In the genomic region with DNA sequence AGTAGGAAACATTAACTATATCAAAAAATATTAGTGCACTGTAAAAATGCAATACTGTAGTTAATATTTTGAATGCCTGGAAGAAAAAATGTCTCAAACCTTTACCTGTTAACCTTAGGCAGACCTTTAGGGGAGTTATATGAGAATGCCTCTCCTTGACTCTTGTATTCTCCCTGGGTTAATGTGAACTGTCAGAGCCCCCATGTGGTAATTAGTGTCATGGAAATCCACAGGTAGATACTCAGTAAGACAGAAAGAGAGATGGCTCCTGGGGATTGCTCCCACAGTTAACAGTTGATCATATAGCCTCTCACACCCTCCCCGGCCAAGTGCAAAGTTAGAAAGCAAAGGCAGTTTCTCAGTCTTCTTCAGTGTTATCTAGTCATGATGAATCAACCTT, we compare ENCODE assay signal across 13 cellular contexts.
A peak's percentile ranks its signal among the peaks of the same experiment; 100 is the strongest.
DNase-seq lines count a peak whose midpoint lies in the region; ATAC-seq and TF ChIP-seq lines count a peak whose summit lies in the region.
"Had no signal": no experiment of that assay in that cellular context is flagged by ENCODE, and none has a peak within 500 bp of the region (broad histone marks: within the 10 kb centered on the region; RNA-seq: fewer than 3 reads in every experiment).

No MANE protein-coding gene starts in this region.

- ATAC-seq in HCT116 = peak; percentile 78
- no peak for ATAC-seq in GM21717 (IDR thresholded peaks at IDR 0.05; ENCODE audit: unreplicated experiment)
- no peak for ATAC-seq in HG02759 (IDR thresholded peaks at IDR 0.05; ENCODE audit: unreplicated experiment)
- no peak for ATAC-seq in activated CD4-positive, alpha-beta T cell treated with anti-CD3 and anti-CD28 coated beads for 36 hours

- H3K4me1 ChIP-seq in HCT116 (ENCODE audit: control insufficient read depth in 1 of 2, insufficient read depth in 2 of 2, low read length in 2 of 2) (no peaks in the 10 kb centered on the region), OCI-LY7 (ENCODE audit: insufficient read depth, low read length, poor library complexity, severe bottlenecking) (no peaks in the 10 kb centered on the region)

- H2AFZ ChIP-seq in HCT116 (ENCODE audit: low read depth, low read length, poor library complexity, severe bottlenecking) (no peak overlapping the region), OCI-LY7 (ENCODE audit: low read length) (no peak overlapping the region)

- TF ChIP-seq CTCF in HCT116 (IDR thresholded peaks at IDR 0.05 in 2 of 3, conservative IDR thresholded peaks at IDR 0.05 in 1 of 3; ENCODE audit: borderline replicate concordance in 1 of 3, insufficient read depth in 1 of 3, low read depth in 2 of 3, low read length in 2 of 3) (peak; percentile 15 to 35 (median 34); a peak in 3 of 6 replicates), OCI-LY7 (conservative IDR thresholded peaks at IDR 0.05; ENCODE audit: low read length) (0 out of 2 replicates have a peak, but pooled peaks have one; percentile 16)

- H3K9me2 ChIP-seq in HCT116 (ENCODE audit: insufficient read depth) (no peaks in the 10 kb centered on the region), OCI-LY7 (ENCODE audit: insufficient read depth, low read length) (no peaks in the 10 kb centered on the region)

- H3K4me3 ChIP-seq in HCT116 (replicated peaks in 1 of 2; ENCODE audit: low read depth in 1 of 2, low read length in 2 of 2) (no peak overlapping the region), OCI-LY7 (ENCODE audit: low read depth, low read length, poor library complexity, severe bottlenecking) (no peak overlapping the region)

- POLR2A ChIA-PET in HCT116 (lab: Charles Lee) (no interaction called here), OCI-LY7 (lab: Charles Lee) (no interaction called here)
- POLR2A ChIA-PET in activated CD4-positive, alpha-beta T cell treated with anti-CD3 and anti-CD28 coated beads for 36 hours (lab: Charles Lee) = no interaction called here

- no peaks in the 10 kb centered on the region for H3K27me3 ChIP-seq in HCT116 (ENCODE audit: insufficient read depth, low read length)

- no peaks in the 10 kb centered on the region for H3K4me1 Mint-ChIP-seq in activated CD4-positive, alpha-beta T cell treated with anti-CD3 and anti-CD28 coated beads for 36 hours
- H3K4me1 Mint-ChIP-seq: activated naive CD8-positive, alpha-beta T cell treated with anti-CD3 and anti-CD28 coated beads, Interleukin-2, amount 10 ng/mL, durations not matched to agents 7 days and 5 days; CD4-positive, alpha-beta memory T cell had no signal

- H3K36me3 Mint-ChIP-seq in activated CD4-positive, alpha-beta T cell treated with anti-CD3 and anti-CD28 coated beads for 36 hours (ENCODE audit: low read depth) = no peaks in the 10 kb centered on the region
- H3K36me3 Mint-ChIP-seq: activated naive CD8-positive, alpha-beta T cell treated with anti-CD3 and anti-CD28 coated beads, Interleukin-2, amount 10 ng/mL, durations not matched to agents 7 days and 5 days; CD4-positive, alpha-beta memory T cell; type B pancreatic cell had no signal

- H3K79me2 ChIP-seq in HCT116 (ENCODE audit: insufficient read depth, low read length) = no peaks in the 10 kb centered on the region
- no peaks in the 10 kb centered on the region for H3K79me2 ChIP-seq in OCI-LY7 (ENCODE audit: insufficient read depth, low read depth, low read length)

- TF ChIP-seq RAD21 in HCT116 (IDR thresholded peaks at IDR 0.05; ENCODE audit: low read depth) = peak; percentile 63

- CTCF ChIA-PET in HCT116 (lab: Charles Lee) (interaction anchor here (1.0 to 1.3 kb wide), 2 partner anchors 71 to 160 kb away, joined by 4 read pairs; no protein-coding TSS in a partner anchor), OCI-LY7 (lab: Charles Lee; ENCODE audit: unreplicated experiment) (no interaction called here)
- CTCF ChIA-PET in activated CD4-positive, alpha-beta T cell treated with anti-CD3 and anti-CD28 coated beads for 36 hours (lab: Charles Lee) = no interaction called here

- TF ChIP-seq POLR2A in HCT116 (IDR thresholded peaks at IDR 0.05; ENCODE audit: borderline replicate concordance, extremely low read depth, insufficient read depth, insufficient read length) = no peak

- no peaks in the 10 kb centered on the region for H3K27me3 Mint-ChIP-seq in activated CD4-positive, alpha-beta T cell treated with anti-CD3 and anti-CD28 coated beads for 36 hours
- H3K27me3 Mint-ChIP-seq: activated naive CD8-positive, alpha-beta T cell treated with anti-CD3 and anti-CD28 coated beads, Interleukin-2, amount 10 ng/mL, durations not matched to agents 7 days and 5 days; CD4-positive, alpha-beta memory T cell had no signal

- H3K4me2 ChIP-seq in HCT116 (ENCODE audit: low read length) (no peak overlapping the region), OCI-LY7 (ENCODE audit: low read length) (no peak overlapping the region)

- DNase-seq in DMS153 (lab: John Stamatoyannopoulos, UW) (peak; percentile 12), HCT116 (ENCODE audit: low read depth, low spot score) (peak; percentile 13), OCI-LY7 (ENCODE audit: low spot score) (no peak), glomerular visceral epithelial cell (ENCODE audit: extremely low spot score) (peak; percentile 12), NCI-H128 (lab: John Stamatoyannopoulos, UW; ENCODE audit: unreplicated experiment) (no peak)
- DNase-seq in activated CD4-positive, alpha-beta T cell treated with anti-CD3 and anti-CD28 coated beads for 36 hours = no peak
- DNase-seq: activated naive CD8-positive, alpha-beta T cell treated with anti-CD3 and anti-CD28 coated beads, Interleukin-2, amount 10 ng/mL, durations not matched to agents 7 days and 5 days; CD4-positive, alpha-beta memory T cell; NCI-H446 treated with DMSO at 0.1 percent for 48 hours; T-helper 1 cell had no signal

- H3K36me3 ChIP-seq in HCT116 (ENCODE audit: control insufficient read depth in 1 of 2, insufficient read depth in 2 of 2, low read length in 2 of 2) (no peaks in the 10 kb centered on the region), OCI-LY7 (ENCODE audit: insufficient read depth, low read length) (no peaks in the 10 kb centered on the region)

- H3K27ac ChIP-seq in HCT116 (ENCODE audit: low read depth, low read length) (no peak overlapping the region), OCI-LY7 (ENCODE audit: low read depth, low read length, poor library complexity, severe bottlenecking) (no peak overlapping the region)

- H3K9me3 ChIP-seq in HCT116 (ENCODE audit: control insufficient read depth in 1 of 2, insufficient read depth in 1 of 2, low read depth in 1 of 2, low read length in 2 of 2) = no peaks in the 10 kb centered on the region; a peak in 1 of 4 replicates
- H3K9me3 ChIP-seq in OCI-LY7 (ENCODE audit: low read length) = no peaks in the 10 kb centered on the region

- H4K20me1 ChIP-seq in HCT116 (ENCODE audit: insufficient read depth) (no peaks in the 10 kb centered on the region), OCI-LY7 (ENCODE audit: insufficient read depth, low read length) (no peaks in the 10 kb centered on the region)

- BruUV-seq in HCT116 (replicated peaks; lab: Mats Ljungman, UMichigan) (no TSS peak), OCI-LY7 (replicated peaks; lab: Mats Ljungman, UMichigan) (no TSS peak)

- RAD21 ChIA-PET in HCT116 (lab: Charles Lee; ENCODE audit: low non-redundant PET in 1 of 2, low total read pairs in 2 of 2, uncharacterized antibody in 2 of 2, unreplicated experiment in 2 of 2) = no interaction called here

- no peak overlapping the region for H3K9ac ChIP-seq in HCT116 (ENCODE audit: low read length)

- no peaks in the 10 kb centered on the region for H3K9me3 Mint-ChIP-seq in activated CD4-positive, alpha-beta T cell treated with anti-CD3 and anti-CD28 coated beads for 36 hours (ENCODE audit: low read depth)
- H3K9me3 Mint-ChIP-seq: type B pancreatic cell had no signal

- no peak overlapping the region for H3K27ac Mint-ChIP-seq in activated CD4-positive, alpha-beta T cell treated with anti-CD3 and anti-CD28 coated beads for 36 hours
- H3K27ac Mint-ChIP-seq: activated naive CD8-positive, alpha-beta T cell treated with anti-CD3 and anti-CD28 coated beads, Interleukin-2, amount 10 ng/mL, durations not matched to agents 7 days and 5 days; CD4-positive, alpha-beta memory T cell; type B pancreatic cell had no signal

- intact Hi-C loops in HCT116 (cut with micrococcal nuclease) (no loop called here), OCI-LY7 (cut with micrococcal nuclease; ENCODE audit: unreplicated experiment) (loop anchor here (5.0 kb wide), 1 partner anchor 481 kb away; no protein-coding TSS in a partner anchor)
- intact Hi-C loops in activated CD4-positive, alpha-beta T cell treated with anti-CD3 and anti-CD28 coated beads for 36 hours (cut with DNase I, micrococcal nuclease) = no loop called here

- H3K4me3 Mint-ChIP-seq in activated CD4-positive, alpha-beta T cell treated with anti-CD3 and anti-CD28 coated beads for 36 hours = no peak overlapping the region
- H3K4me3 Mint-ChIP-seq: activated naive CD8-positive, alpha-beta T cell treated with anti-CD3 and anti-CD28 coated beads, Interleukin-2, amount 10 ng/mL, durations not matched to agents 7 days and 5 days; CD4-positive, alpha-beta memory T cell; type B pancreatic cell had no signal

TF ChIP-seq in HCT116, 20 proteins besides CTCF, POLR2A, EP300 and RAD21:
- TF ChIP-seq ELF1 (IDR thresholded peaks at IDR 0.05; ENCODE audit: borderline replicate concordance, low read depth) = no peak
TF ChIP-seq in HCT116: peak in this region for 0.

Comparison
In these comparisons a context has a peak if more than half of its experiments do, and no peak if none do; other contexts are left out.
1. DNase-seq: peak in DMS153 (single experiment), HCT116 (single experiment) and glomerular visceral epithelial cell (single experiment); none in OCI-LY7 (single experiment), NCI-H128 (single experiment) and activated CD4-positive, alpha-beta T cell treated with anti-CD3 and anti-CD28 coated beads for 36 hours (single experiment).